Comparison of ENCODE assay signal across 8 cellular contexts in the genomic region with DNA sequence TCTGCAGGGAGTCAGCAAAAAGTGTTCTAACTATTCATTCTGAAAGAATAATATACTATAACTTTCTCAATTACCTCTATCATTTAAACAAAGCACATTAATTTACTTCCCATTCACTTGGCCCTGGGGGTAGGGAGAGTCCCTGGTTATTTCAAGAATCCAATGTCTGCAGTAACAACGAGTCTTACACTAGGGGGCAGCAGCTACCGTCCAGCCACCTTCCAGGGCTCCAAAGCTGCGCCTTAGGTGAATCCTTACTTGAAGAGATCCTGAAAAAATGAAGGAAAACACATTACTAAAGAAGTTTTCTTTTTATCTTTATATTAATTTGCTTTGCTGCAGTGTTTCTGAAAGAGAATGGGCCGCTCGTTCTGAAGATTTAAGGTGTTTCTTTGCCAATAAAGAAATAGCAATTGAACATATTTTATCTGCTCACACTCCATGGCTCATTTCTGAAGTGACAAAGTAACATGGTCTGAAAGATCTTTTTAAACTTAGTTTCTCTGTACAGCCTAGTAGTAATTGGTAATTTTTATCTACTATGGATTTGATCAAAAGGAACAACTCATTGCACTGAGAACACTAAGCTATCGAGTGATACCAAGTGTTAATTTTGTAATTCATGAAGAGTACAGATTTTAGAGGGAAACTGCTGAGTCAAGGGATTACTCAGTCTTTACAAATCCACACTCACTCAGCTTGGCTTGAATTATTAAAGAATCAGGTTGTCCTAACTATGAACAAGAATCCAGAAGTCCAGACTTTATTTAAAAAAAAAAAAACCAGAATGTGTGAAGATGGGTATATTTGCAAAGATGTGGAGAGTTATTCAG. TPM values are rescaled to one million over a fixed set of nuclear protein-coding genes. Genes with fewer than 3 reads are reported as not detected.
DNase-seq lines count a peak whose midpoint lies in the region; ATAC-seq and TF ChIP-seq lines count a peak whose summit lies in the region.

No MANE protein-coding gene starts in this region.

- H3K27ac Mint-ChIP-seq in CD4-positive, alpha-beta T cell: no peak overlapping the region

- no peaks in the 10 kb centered on the region for H4K20me1 ChIP-seq in KMS-11 (ENCODE audit: insufficient read depth)

- H3K4me1 Mint-ChIP-seq in CD4-positive, alpha-beta T cell (ENCODE audit: low read depth): no peaks in the 10 kb centered on the region

- H3K4me3 ChIP-seq in KMS-11 (IDR thresholded peaks at IDR 0.05; ENCODE audit: insufficient read depth, low read depth, low read length): no peak overlapping the region
- H3K4me3 ChIP-seq in upper lobe of right lung: no peak overlapping the region

- no peaks in the 10 kb centered on the region for H3K9me3 ChIP-seq in CD4-positive, alpha-beta T cell (ENCODE audit: control insufficient read depth, low read length)
- no peaks in the 10 kb centered on the region for H3K9me3 ChIP-seq in upper lobe of right lung

- H3K27ac ChIP-seq in CD4-positive, alpha-beta T cell (ENCODE audit: low read depth, low read length): no peak overlapping the region
- no peak overlapping the region; the same call in 1 of the 2 replicates for H3K27ac ChIP-seq in KMS-11
- H3K27ac ChIP-seq in upper lobe of right lung: no peak overlapping the region

- peak; percentile 98 for TF ChIP-seq CTCF in CD4-positive, alpha-beta T cell (IDR thresholded peaks at IDR 0.05)
- TF ChIP-seq CTCF in KMS-11 (conservative IDR thresholded peaks at IDR 0.05; ENCODE audit: low read depth, low read length): peak; percentile 95
- TF ChIP-seq CTCF in upper lobe of right lung (IDR thresholded peaks at IDR 0.05): peak; percentile 96

- peak; percentile 80 for ATAC-seq in CD4-positive, alpha-beta T cell (ENCODE audit: poor library complexity)
- ATAC-seq in GM19467 (IDR thresholded peaks at IDR 0.05; ENCODE audit: unreplicated experiment) (peak; percentile 92), upper lobe of right lung (peak; percentile 97)

- peak; percentile 22 to 51 (median 33) for DNase-seq in CD4-positive, alpha-beta T cell
- DNase-seq in RPMI8226: peak; percentile 65
- DNase-seq in activated T-helper 1 cell treated with Interleukin-2 at 50 U/mL for 16 hours (ENCODE audit: low read depth): peak; percentile 24
- peak; percentile 65 for DNase-seq in fibroblast of the conjunctiva (ENCODE audit: low read depth)
- peak; percentile 55 for DNase-seq in occipital lobe (lab: John Stamatoyannopoulos, UW)
- peak; percentile 77 for DNase-seq in upper lobe of right lung

- H3K4me1 ChIP-seq in KMS-11 (ENCODE audit: low read depth, poor library complexity, severe bottlenecking) (peaks cover 9% of the 10 kb centered on the region), upper lobe of right lung (no peaks in the 10 kb centered on the region)

- 0 out of 2 replicates have a peak overlapping the region, but pooled peaks have one; percentile 17 for H2AFZ ChIP-seq in KMS-11 (ENCODE audit: low read depth)

- H3K36me3 Mint-ChIP-seq in CD4-positive, alpha-beta T cell (ENCODE audit: low read depth): no peaks in the 10 kb centered on the region

- H3K27me3 Mint-ChIP-seq in CD4-positive, alpha-beta T cell: peaks cover 17% of the 10 kb centered on the region

- H3K27me3 ChIP-seq in CD4-positive, alpha-beta T cell (ENCODE audit: control insufficient read depth, insufficient read depth, low read length): no peaks in the 10 kb centered on the region
- H3K27me3 ChIP-seq in KMS-11 (ENCODE audit: insufficient read depth, low read depth) (no peaks in the 10 kb centered on the region), upper lobe of right lung (no peaks in the 10 kb centered on the region)

- no peaks in the 10 kb centered on the region for H3K9me3 Mint-ChIP-seq in CD4-positive, alpha-beta T cell

- no peaks in the 10 kb centered on the region for H3K79me2 ChIP-seq in KMS-11 (ENCODE audit: insufficient read depth, low read depth)

- H3K36me3 ChIP-seq in KMS-11 (ENCODE audit: insufficient read depth): no peaks in the 10 kb centered on the region
- no peaks in the 10 kb centered on the region for H3K36me3 ChIP-seq in upper lobe of right lung

- CTCF ChIA-PET in CD4-positive, alpha-beta T cell (lab: Charles Lee): interaction anchor here (0.6 to 1.4 kb wide), 8 partner anchors 11 to 1307 kb away, joined by 3 to 8 read pairs (median 3); no protein-coding TSS in a partner anchor

- intact Hi-C loops in CD4-positive, alpha-beta T cell (cut with DNase I, micrococcal nuclease): loop anchor here (1.0 to 10.0 kb wide), 5 partner anchors 517 to 1208 kb away; no protein-coding TSS in a partner anchor
- intact Hi-C loops in upper lobe of right lung (cut with DNase I): no loop called here

- H3K4me3 Mint-ChIP-seq in CD4-positive, alpha-beta T cell: no peak overlapping the region

- no peak overlapping the region for H3K9ac ChIP-seq in KMS-11

- POLR2A ChIA-PET in CD4-positive, alpha-beta T cell (lab: Charles Lee): interaction anchor here (0.9 kb wide), 1 partner anchor 9 kb away, joined by 3 read pairs; no protein-coding TSS in a partner anchor

- peak overlapping the region; percentile 14; the same call in 1 of the 2 replicates for H3K4me2 ChIP-seq in KMS-11

RNA-seq across cellular contexts. Expression of a gene that starts 27.6 kb away (rescaled TPM):
- not detected for total RNA-seq in CD4-positive, alpha-beta T cell
- total RNA-seq in occipital lobe (1.1 TPM), upper lobe of right lung (104 TPM)

Comparison
In these comparisons a context has a peak if more than half of its experiments do, and no peak if none do; other contexts are left out.
1. DNase-seq: peak in every context shown above with its lines; median percentile 77 in upper lobe of right lung; 65 in RPMI8226; 65 in fibroblast of the conjunctiva; 55 in occipital lobe; 33 in CD4-positive, alpha-beta T cell; 24 in activated T-helper 1 cell treated with Interleukin-2 at 50 U/mL for 16 hours.
2. RNA of a gene that starts 27.6 kb away (total RNA-seq): 104 TPM in upper lobe of right lung (single experiment); 1.1 TPM in occipital lobe (single experiment) and not detected in CD4-positive, alpha-beta T cell; every median in the first group is over 10 times any median in the second.
3. Peak in every context shown above with its lines, with median percentiles within 50 percentile points of each other: ATAC-seq and CTCF ChIP-seq.